Comparison of ENCODE assay signal across 8 cellular contexts in genomic region chr17:5468075-5468473, GRCh38. TPM values are rescaled to one million over a fixed set of nuclear protein-coding genes. Genes with fewer than 3 reads are reported as not detected.
DNase-seq lines count a peak whose midpoint lies in the region; ATAC-seq and TF ChIP-seq lines count a peak whose summit lies in the region.

No MANE protein-coding gene starts in this region.

- no peak for TF ChIP-seq POLR2A in uterus (IDR thresholded peaks at IDR 0.05)

- WGBS in ectodermal cell, 2 experiments = 0% methylated on average over 17 of the region's 17 CpGs

- ATAC-seq in GM21529 (IDR thresholded peaks at IDR 0.05; ENCODE audit: unreplicated experiment) (peak; percentile 6), RWPE2 (ENCODE audit: low read depth) (peak; percentile 13; the same call in 2 of the 3 replicates)
- ATAC-seq in naive thymus-derived CD4-positive, alpha-beta T cell = peak; percentile 34

- TF ChIP-seq CTCF in A673 (conservative IDR thresholded peaks at IDR 0.05; ENCODE audit: low read depth, low read length) = no peak
- no peak for TF ChIP-seq CTCF in RWPE2 (IDR thresholded peaks at IDR 0.05; ENCODE audit: poor library complexity, severe bottlenecking)
- no peak for TF ChIP-seq CTCF in uterus (IDR thresholded peaks at IDR 0.05)

- H3K27me3 Mint-ChIP-seq in naive thymus-derived CD4-positive, alpha-beta T cell = no peaks in the 10 kb centered on the region

- H3K4me1 Mint-ChIP-seq in naive thymus-derived CD4-positive, alpha-beta T cell = peaks cover 33 to 49% (median 43%) of the 10 kb centered on the region in 7 donors

- H3K27ac ChIP-seq in A673 (ENCODE audit: low read depth, low read length, poor library complexity, severe bottlenecking) (peak overlapping the region; percentile 78), RWPE2 (ENCODE audit: poor library complexity, severe bottlenecking) (peak overlapping the region; percentile 51), ectodermal cell (ENCODE audit: insufficient read depth, low read depth, low read length, poor library complexity, severe bottlenecking) (peak overlapping the region; percentile 71), uterus (peak overlapping the region in 1 of 2 donors; percentile 80)
- peak overlapping the region; percentile 68 for H3K27ac ChIP-seq in naive thymus-derived CD4-positive, alpha-beta T cell (ENCODE audit: low read depth, low read length)

- DNase-seq in A673 (ENCODE audit: low spot score) (no peak), RWPE2 (ENCODE audit: low spot score) (no peak), uterus (no peak), GM19238 (ENCODE audit: insufficient read length, low spot score) (no peak), occipital lobe (lab: John Stamatoyannopoulos, UW) (no peak)
- DNase-seq in naive thymus-derived CD4-positive, alpha-beta T cell = peak in 5 of 9 donors; percentile 11 to 44 (median 22)

- peaks cover 0 to 9% (median 0%) of the 10 kb centered on the region in 5 donors for H3K36me3 Mint-ChIP-seq in naive thymus-derived CD4-positive, alpha-beta T cell

- no TSS peak for BruUV-seq in A673 (replicated peaks; lab: Mats Ljungman, UMichigan)

- H3K27me3 ChIP-seq in A673 (replicated peaks; ENCODE audit: insufficient read depth, low read depth, low read length, poor library complexity) = no peaks in the 10 kb centered on the region
- no peaks in the 10 kb centered on the region for H3K27me3 ChIP-seq in RWPE2 (ENCODE audit: insufficient read depth, poor library complexity, severe bottlenecking)
- H3K27me3 ChIP-seq in ectodermal cell (ENCODE audit: control insufficient read depth, insufficient read depth, low read length, poor library complexity, severe bottlenecking) = no peaks in the 10 kb centered on the region
- H3K27me3 ChIP-seq in naive thymus-derived CD4-positive, alpha-beta T cell (ENCODE audit: control insufficient read depth in 2 of 2, insufficient read depth in 2 of 2, low read length in 2 of 2) = no peaks in the 10 kb centered on the region
- H3K27me3 ChIP-seq in uterus = no peaks in the 10 kb centered on the region

- H3K9me3 ChIP-seq in A673 (ENCODE audit: low read depth, low read length, poor library complexity, severe bottlenecking) = no peaks in the 10 kb centered on the region
- no peaks in the 10 kb centered on the region for H3K9me3 ChIP-seq in RWPE2 (ENCODE audit: severe bottlenecking)
- no peaks in the 10 kb centered on the region for H3K9me3 ChIP-seq in ectodermal cell (ENCODE audit: control insufficient read depth, low read length)
- H3K9me3 ChIP-seq in naive thymus-derived CD4-positive, alpha-beta T cell (ENCODE audit: control insufficient read depth in 2 of 3, low read length in 3 of 3) = no peaks in the 10 kb centered on the region
- no peaks in the 10 kb centered on the region for H3K9me3 ChIP-seq in uterus

- H3K9me3 Mint-ChIP-seq in naive thymus-derived CD4-positive, alpha-beta T cell = no peaks in the 10 kb centered on the region

- H3K4me3 ChIP-seq in A673 (ENCODE audit: low read depth, low read length, poor library complexity, severe bottlenecking) (peak overlapping the region; percentile 94), RWPE2 (ENCODE audit: severe bottlenecking) (peak overlapping the region; percentile 96), ectodermal cell (ENCODE audit: insufficient read depth, low read depth, low read length) (peak overlapping the region; percentile 90), uterus (peak overlapping the region; percentile 87 to 92)
- H3K4me3 ChIP-seq in naive thymus-derived CD4-positive, alpha-beta T cell (ENCODE audit: low read length) = peak overlapping the region; percentile 72

- H3K36me3 ChIP-seq in A673 (ENCODE audit: insufficient read depth, low read length, poor library complexity, severe bottlenecking) (peaks cover 4% of the 10 kb centered on the region), RWPE2 (ENCODE audit: low read depth) (peaks cover 21% of the 10 kb centered on the region), ectodermal cell (ENCODE audit: control insufficient read depth, insufficient read depth, low read length) (no peaks in the 10 kb centered on the region), uterus (no peaks in the 10 kb centered on the region)
- peaks cover 0 to 10% (median 0%) of the 10 kb centered on the region in 3 experiments for H3K36me3 ChIP-seq in naive thymus-derived CD4-positive, alpha-beta T cell (ENCODE audit: control insufficient read depth in 2 of 3, insufficient read depth in 3 of 3, low read length in 3 of 3)

- intact Hi-C loops in A673 (cut with micrococcal nuclease; ENCODE audit: unreplicated experiment) (no loop called here), uterus (cut with DNase I; ENCODE audit: low total_unique reads) (no loop called here)
- intact Hi-C loops in naive thymus-derived CD4-positive, alpha-beta T cell (cut with micrococcal nuclease) = loop anchor here in 1 of 2 donors (1.0 kb wide), 1 partner anchor 29 kb away; the partner anchor contains the start of gene C1QBP

- peak overlapping the region; percentile 83 to 95 (median 88) for H3K4me3 Mint-ChIP-seq in naive thymus-derived CD4-positive, alpha-beta T cell

- CTCF ChIA-PET in A673 (lab: Charles Lee) = no interaction called here
- CTCF ChIA-PET in naive thymus-derived CD4-positive, alpha-beta T cell (lab: Charles Lee) = interaction anchor here (1.0 kb wide), 1 partner anchor 29 kb away, joined by 3 read pairs; no protein-coding TSS in a partner anchor

- peak overlapping the region; percentile 12 to 85 (median 43) for H3K27ac Mint-ChIP-seq in naive thymus-derived CD4-positive, alpha-beta T cell

- POLR2A ChIA-PET in A673 (lab: Charles Lee; ENCODE audit: low non-redundant PET) = no interaction called here
- POLR2A ChIA-PET in naive thymus-derived CD4-positive, alpha-beta T cell (lab: Charles Lee) = interaction anchor here (0.6 to 5.0 kb wide), 5 partner anchors 19 to 1775 kb away, joined by 3 to 61 read pairs (median 3); partner anchors contain the start of genes C1QBP, DERL2 and MIS12

- no peaks in the 10 kb centered on the region for H3K4me1 ChIP-seq in A673 (ENCODE audit: insufficient read depth, low read length, poor library complexity, severe bottlenecking)
- H3K4me1 ChIP-seq in RWPE2 (ENCODE audit: insufficient read depth, poor library complexity, severe bottlenecking) = peaks cover 9% of the 10 kb centered on the region
- peaks cover 6% of the 10 kb centered on the region for H3K4me1 ChIP-seq in ectodermal cell (ENCODE audit: control insufficient read depth, insufficient read depth, low read length)
- H3K4me1 ChIP-seq in naive thymus-derived CD4-positive, alpha-beta T cell (ENCODE audit: control insufficient read depth in 2 of 2, insufficient read depth in 2 of 2, low read length in 2 of 2) = peaks cover 11 to 12% of the 10 kb centered on the region in 2 donors
- peaks cover 10 to 12% of the 10 kb centered on the region in 2 donors for H3K4me1 ChIP-seq in uterus

RNA-seq across cellular contexts. Expression of gene DHX33, which starts 0.7 kb away (rescaled TPM):
- total RNA-seq in A673 (2021) = 47.0 and 47.4 TPM in 2 replicates
- polyA plus RNA-seq in ectodermal cell (2013, experiment 1 of 4) = 31.9 TPM
- 39.4 TPM for polyA plus RNA-seq in ectodermal cell (2013, experiment 2 of 4)
- polyA plus RNA-seq in ectodermal cell (2013, experiment 3 of 4) = 24.4 TPM
- polyA plus RNA-seq in ectodermal cell (2013, experiment 4 of 4) = 27.7 TPM
- total RNA-seq in naive thymus-derived CD4-positive, alpha-beta T cell = 10 to 100 TPM in 3 of 5 experiments, 1 to 10 TPM in 2; 7.1 to 19.1 (median 11.3) TPM
- under 1 TPM; 0.95 to 0.99 TPM for polyA plus RNA-seq in naive thymus-derived CD4-positive, alpha-beta T cell
- total RNA-seq in uterus = 10 to 100 TPM in 2 of 4 donors, 1 to 10 TPM in 2; 7.4 to 15.7 (median 11.4) TPM
- total RNA-seq in occipital lobe = 14.5 TPM

RNA-seq across cellular contexts. Expression of gene DERL2, which starts 17.9 kb away (rescaled TPM):
- total RNA-seq in A673 (2021) (92.4 and 97.0 TPM in 2 replicates), uterus (10 to 100 TPM; 10.2 to 61.4 (median 47.0) TPM), occipital lobe (56.3 TPM)
- 56.7 TPM for polyA plus RNA-seq in ectodermal cell (2013, experiment 1 of 4)
- polyA plus RNA-seq in ectodermal cell (2013, experiment 2 of 4) = 65.2 TPM
- 49.1 TPM for polyA plus RNA-seq in ectodermal cell (2013, experiment 3 of 4)
- polyA plus RNA-seq in ectodermal cell (2013, experiment 4 of 4) = 54.3 TPM
- 10 to 100 TPM; 63.4 to 84.4 (median 80.4) TPM for total RNA-seq in naive thymus-derived CD4-positive, alpha-beta T cell
- polyA plus RNA-seq in naive thymus-derived CD4-positive, alpha-beta T cell = 10 to 100 TPM; 50.2 to 59.1 TPM

RNA-seq across cellular contexts. Expression of gene MIS12, which starts 18.3 kb away (rescaled TPM):
- total RNA-seq in A673 (2021) (30.6 and 33.9 TPM in 2 replicates), uterus (10 to 100 TPM in 2 of 4 donors, 1 to 10 TPM in 2; 5.6 to 39.2 (median 13.4) TPM), occipital lobe (18.2 TPM)
- 32.9 TPM for polyA plus RNA-seq in ectodermal cell (2013, experiment 1 of 4)
- 36.7 TPM for polyA plus RNA-seq in ectodermal cell (2013, experiment 2 of 4)
- polyA plus RNA-seq in ectodermal cell (2013, experiment 3 of 4) = 34.1 TPM
- polyA plus RNA-seq in ectodermal cell (2013, experiment 4 of 4) = 33.9 TPM
- total RNA-seq in naive thymus-derived CD4-positive, alpha-beta T cell = 10 to 100 TPM; 16.3 to 53.6 (median 38.4) TPM
- 10 to 100 TPM; 19.8 to 20.6 TPM for polyA plus RNA-seq in naive thymus-derived CD4-positive, alpha-beta T cell

RNA-seq across cellular contexts. Expression of gene C1QBP, which starts 29.1 kb away (rescaled TPM):
- 457 and 458 TPM in 2 replicates for total RNA-seq in A673 (2021)
- polyA plus RNA-seq in ectodermal cell (2013, experiment 1 of 4) = 298 TPM
- 276 TPM for polyA plus RNA-seq in ectodermal cell (2013, experiment 2 of 4)
- 209 TPM for polyA plus RNA-seq in ectodermal cell (2013, experiment 3 of 4)
- 226 TPM for polyA plus RNA-seq in ectodermal cell (2013, experiment 4 of 4)
- 100 to 1,000 TPM in 1 of 5 experiments, 10 to 100 TPM in 4; 58.0 to 162 (median 82.3) TPM for total RNA-seq in naive thymus-derived CD4-positive, alpha-beta T cell
- polyA plus RNA-seq in naive thymus-derived CD4-positive, alpha-beta T cell = 100 to 1,000 TPM; 276 to 294 TPM
- total RNA-seq in uterus = 10 to 100 TPM; 49.2 to 98.4 (median 80.7) TPM
- 123 TPM for total RNA-seq in occipital lobe

RNA-seq across cellular contexts. Expression of gene RPAIN, which starts 48.1 kb away (rescaled TPM):
- 120 and 123 TPM in 2 replicates for total RNA-seq in A673 (2021)
- 86.7 TPM for polyA plus RNA-seq in ectodermal cell (2013, experiment 1 of 4)
- polyA plus RNA-seq in ectodermal cell (2013, experiment 2 of 4) = 88.1 TPM
- polyA plus RNA-seq in ectodermal cell (2013, experiment 3 of 4) = 71.2 TPM
- polyA plus RNA-seq in ectodermal cell (2013, experiment 4 of 4) = 69.4 TPM
- 10 to 100 TPM; 54.2 to 81.1 (median 75.1) TPM for total RNA-seq in naive thymus-derived CD4-positive, alpha-beta T cell
- 10 to 100 TPM; 30.4 to 35.8 TPM for polyA plus RNA-seq in naive thymus-derived CD4-positive, alpha-beta T cell
- total RNA-seq in uterus = 10 to 100 TPM; 38.7 to 78.8 (median 46.9) TPM
- total RNA-seq in occipital lobe = 84.5 TPM

Comparison
In these comparisons a context has a peak if more than half of its experiments do, and no peak if none do; other contexts are left out.
1. DNase-seq: peak in naive thymus-derived CD4-positive, alpha-beta T cell (5 of 9); none in A673 (single experiment), RWPE2 (single experiment), uterus (0 of 2), GM19238 (single experiment) and occipital lobe (single experiment).
2. Peak in every context shown above with its lines, with median percentiles within 50 percentile points of each other: H3K4me3 ChIP-seq and ATAC-seq.